ENCODE assay signal across 13 cellular contexts in genomic region chr2:176449852-176450251, GRCh38.
"Had no signal": no experiment of that assay in that cellular context is flagged by ENCODE, and none has a peak within 500 bp of the region (broad histone marks: within the 10 kb centered on the region; RNA-seq: fewer than 3 reads in every experiment).

No MANE protein-coding gene starts in this region.

- H3K27me3 ChIP-seq: thyroid gland, uterus had no signal

- H3K36me3 ChIP-seq: esophagus muscularis mucosa, thyroid gland, uterus had no signal

- H3K4me1 ChIP-seq: thyroid gland, uterus had no signal

- H3K9me3 ChIP-seq: esophagus muscularis mucosa, thyroid gland, uterus had no signal

- H3K4me2 ChIP-seq: smooth muscle cell had no signal

- DNase-seq: activated CD4-positive, alpha-beta T cell treated with anti-CD3 and anti-CD28 coated beads, Interleukin-2, amount 50 U/mL, for 1 hour; activated T-cell treated with anti-CD3 and anti-CD28 coated beads, Interleukin-2, amount 50 U/mL, for 1 hour; amniotic stem cell; dermis blood vessel endothelial cell; left cardiac atrium; naive thymus-derived CD8-positive, alpha-beta T cell; occipital lobe; right cardiac atrium; thyroid gland; uterus had no signal

- H3K4me3 ChIP-seq: esophagus muscularis mucosa, lung, smooth muscle cell, thyroid gland, uterus had no signal

- H3K27ac ChIP-seq: esophagus muscularis mucosa, thyroid gland, uterus had no signal
